8 cellular contexts compared by ENCODE assay signal in the genomic region with DNA sequence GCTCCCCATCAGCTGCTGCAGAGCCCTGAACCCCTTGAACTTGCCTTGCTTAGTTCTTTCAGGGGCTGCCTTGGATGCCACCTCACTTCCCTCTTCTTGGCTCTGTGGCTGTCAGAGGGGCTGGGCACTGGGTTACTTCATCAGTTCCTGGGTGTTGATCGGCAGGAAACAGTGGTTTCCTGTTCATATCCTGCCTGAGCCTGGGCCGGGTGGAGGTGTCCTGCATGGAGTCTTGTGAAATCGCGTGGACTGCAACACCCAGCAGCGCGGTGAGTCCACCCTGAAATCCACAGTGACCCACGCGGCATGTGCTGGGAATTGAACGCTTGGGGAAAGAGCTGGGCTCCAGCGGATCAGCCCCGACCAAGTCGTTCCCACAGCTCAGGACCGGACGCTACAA.
DNase-seq lines count a peak whose midpoint lies in the region; ATAC-seq and TF ChIP-seq lines count a peak whose summit lies in the region.

No MANE protein-coding gene starts in this region.

- no peak for TF ChIP-seq CTCF in chondrocyte (IDR thresholded peaks at IDR 0.05)

- DNase-seq in EH (ENCODE audit: low read depth): peak; percentile 46
- DNase-seq in NOMO-1 treated with dmso at 0.1 percent for 144 hours (lab: John Stamatoyannopoulos, UW; ENCODE audit: unreplicated experiment): peak; percentile 19
- peak in 1 of 2 donors; percentile 11 for DNase-seq in activated naive CD4-positive, alpha-beta T cell treated with anti-CD3 and anti-CD28 coated beads, Interleukin-2, amount 50 U/mL, for 72 hours (ENCODE audit: low spot score in 2 of 2)
- DNase-seq in naive B cell: no peak
- DNase-seq in chondrocyte (ENCODE audit: low spot score): no peak
- no peak for DNase-seq in DMS 273 treated with DMSO at 0.1 percent for 48 hours (lab: John Stamatoyannopoulos, UW)
- no peak for DNase-seq in NCI-H524 (lab: John Stamatoyannopoulos, UW)
- DNase-seq in GM19240 (ENCODE audit: insufficient read length, low spot score): no peak

- H3K27me3 Mint-ChIP-seq in naive B cell (peaks cover 0 to 20% (median 0%) of the 10 kb centered on the region in 3 donors), chondrocyte (ENCODE audit: low read depth) (peaks cover 3% of the 10 kb centered on the region)

- H3K4me1 Mint-ChIP-seq in naive B cell (peaks cover 21 to 43% (median 40%) of the 10 kb centered on the region in 3 donors), chondrocyte (ENCODE audit: low read depth) (peaks cover 19% of the 10 kb centered on the region)

- peak; percentile 62 to 71 for ATAC-seq in activated naive CD4-positive, alpha-beta T cell treated with anti-CD3 and anti-CD28 coated beads, Interleukin-2, amount 50 U/mL, for 72 hours
- peak; percentile 28 to 43 for ATAC-seq in naive B cell (ENCODE audit: low read depth in 2 of 2)

- no peaks in the 10 kb centered on the region for H3K36me3 Mint-ChIP-seq in activated naive CD4-positive, alpha-beta T cell treated with anti-CD3 and anti-CD28 coated beads, Interleukin-2, amount 50 U/mL, for 72 hours
- H3K36me3 Mint-ChIP-seq in naive B cell: no peaks in the 10 kb centered on the region
- H3K36me3 Mint-ChIP-seq in chondrocyte (ENCODE audit: low read depth): no peaks in the 10 kb centered on the region

- H3K27ac Mint-ChIP-seq in activated naive CD4-positive, alpha-beta T cell treated with anti-CD3 and anti-CD28 coated beads, Interleukin-2, amount 50 U/mL, for 72 hours: peak overlapping the region in 1 of 2 donors; percentile 33
- H3K27ac Mint-ChIP-seq in naive B cell (peak overlapping the region in 3 of 6 donors; percentile 8 to 52 (median 51)), chondrocyte (ENCODE audit: unreplicated experiment) (no peak overlapping the region)

- no peaks in the 10 kb centered on the region for H3K9me3 Mint-ChIP-seq in activated naive CD4-positive, alpha-beta T cell treated with anti-CD3 and anti-CD28 coated beads, Interleukin-2, amount 50 U/mL, for 72 hours
- H3K9me3 Mint-ChIP-seq in naive B cell (no peaks in the 10 kb centered on the region), chondrocyte (ENCODE audit: low read depth) (no peaks in the 10 kb centered on the region)

- H3K4me3 Mint-ChIP-seq in naive B cell: peak overlapping the region in 3 of 8 donors; percentile 33 to 69 (median 37)
- no peak overlapping the region for H3K4me3 Mint-ChIP-seq in chondrocyte (ENCODE audit: unreplicated experiment)

Comparison
In these comparisons a context has a peak if more than half of its experiments do, and no peak if none do; other contexts are left out.
1. DNase-seq: peak in EH (single experiment) and NOMO-1 treated with dmso at 0.1 percent for 144 hours (single experiment); none in naive B cell (single experiment), chondrocyte (single experiment), DMS 273 treated with DMSO at 0.1 percent for 48 hours (single experiment), NCI-H524 (0 of 2) and GM19240 (single experiment).